In the genomic region with DNA sequence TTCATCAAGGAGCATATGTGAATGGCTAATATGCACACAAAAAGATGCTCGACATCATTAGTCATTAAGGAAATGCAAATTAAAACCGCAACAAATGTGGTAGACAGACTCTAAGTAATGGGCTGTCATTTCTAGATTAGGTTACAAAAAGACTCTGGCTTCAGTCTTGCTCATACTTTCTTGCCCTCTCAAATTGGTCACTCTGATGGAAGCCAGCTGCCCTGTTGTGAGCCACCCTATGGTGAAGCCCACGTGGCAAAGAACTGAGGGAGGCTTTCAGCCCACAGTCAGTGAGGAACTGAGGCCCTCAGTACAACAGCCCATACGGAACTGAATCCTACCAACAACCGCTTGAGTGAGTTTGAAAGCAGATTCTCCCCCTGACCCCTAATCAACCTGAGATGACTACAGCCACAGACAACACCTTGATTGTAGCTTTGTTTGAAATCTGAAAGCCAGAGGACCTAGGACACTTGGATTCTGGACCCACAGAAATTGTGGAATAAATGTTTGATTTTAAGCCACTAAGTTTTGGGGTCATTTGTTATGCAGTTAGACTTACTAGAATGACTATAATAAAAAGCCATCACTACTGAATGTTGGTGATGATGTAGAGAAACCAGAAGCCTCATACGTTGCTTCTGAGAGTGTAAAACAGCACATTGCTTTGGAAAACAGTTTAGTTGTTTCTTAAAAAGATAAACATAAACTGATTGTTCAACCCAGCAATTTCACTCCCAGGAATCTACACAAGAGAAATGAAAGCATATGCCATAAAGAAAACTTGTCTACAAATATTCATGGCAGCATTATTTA, we compare ENCODE assay signal across 8 cellular contexts. TPM values are rescaled to one million over a fixed set of nuclear protein-coding genes. Genes with fewer than 3 reads are reported as not detected.
DNase-seq lines count a peak whose midpoint lies in the region; ATAC-seq lines count a peak whose summit lies in the region.

No MANE protein-coding gene starts in this region.

- peaks cover 15% of the 10 kb centered on the region for H3K4me1 Mint-ChIP-seq in stimulated activated effector memory CD8-positive, alpha-beta T cell treated with anti-CD3 and anti-CD28 coated beads, Interleukin-12 subunit alpha, Interleukin-12 subunit beta, amount 100 ng/mL, for 72 hours

- no peaks in the 10 kb centered on the region for H3K36me3 Mint-ChIP-seq in stimulated activated effector memory CD8-positive, alpha-beta T cell treated with anti-CD3 and anti-CD28 coated beads, Interleukin-12 subunit alpha, Interleukin-12 subunit beta, amount 100 ng/mL, for 72 hours

- H3K27ac Mint-ChIP-seq in stimulated activated effector memory CD8-positive, alpha-beta T cell treated with anti-CD3 and anti-CD28 coated beads, Interleukin-12 subunit alpha, Interleukin-12 subunit beta, amount 100 ng/mL, for 72 hours = no peak overlapping the region

- peak; percentile 3 for DNase-seq in activated T-cell treated with anti-CD3 and anti-CD28 coated beads for 48 hours (ENCODE audit: low read depth)
- no peak for DNase-seq in activated T-cell treated with anti-CD3 and anti-CD28 coated beads for 4 hours
- DNase-seq in NCI-H69 (lab: John Stamatoyannopoulos, UW) = peak; percentile 55
- DNase-seq in stimulated activated effector memory CD8-positive, alpha-beta T cell treated with anti-CD3 and anti-CD28 coated beads, Interleukin-12 subunit alpha, Interleukin-12 subunit beta, amount 100 ng/mL, for 72 hours (ENCODE audit: low spot score in 2 of 2) = peak; percentile 6 to 75
- no peak for DNase-seq in Right ventricle myocardium superior
- no peak for DNase-seq in stimulated activated CD4-positive, alpha-beta T cell treated with anti-CD3 and anti-CD28 coated beads, Interleukin-2, amount 100 ng/mL, for 24 hours
- no peak for DNase-seq in nucleus accumbens (lab: John Stamatoyannopoulos, UW)

- H3K9me3 Mint-ChIP-seq in stimulated activated effector memory CD8-positive, alpha-beta T cell treated with anti-CD3 and anti-CD28 coated beads, Interleukin-12 subunit alpha, Interleukin-12 subunit beta, amount 100 ng/mL, for 72 hours = no peaks in the 10 kb centered on the region

- peak overlapping the region; percentile 14 for H3K4me3 Mint-ChIP-seq in stimulated activated effector memory CD8-positive, alpha-beta T cell treated with anti-CD3 and anti-CD28 coated beads, Interleukin-12 subunit alpha, Interleukin-12 subunit beta, amount 100 ng/mL, for 72 hours

- ATAC-seq in HG02623 (IDR thresholded peaks at IDR 0.05; ENCODE audit: unreplicated experiment) = peak; percentile 94
- peak; percentile 94 for ATAC-seq in stimulated activated effector memory CD8-positive, alpha-beta T cell treated with anti-CD3 and anti-CD28 coated beads, Interleukin-12 subunit alpha, Interleukin-12 subunit beta, amount 100 ng/mL, for 72 hours
- ATAC-seq in Right ventricle myocardium superior (ENCODE audit: poor library complexity) = no peak

- intact Hi-C loops in Right ventricle myocardium superior (cut with DNase I) = no loop called here

RNA-seq across cellular contexts. Expression of gene EHHADH, which starts 45.7 kb away (rescaled TPM):
- 18.7 TPM for total RNA-seq in Right ventricle myocardium superior

RNA-seq across cellular contexts. Expression of gene C3orf70, which starts 55.3 kb away (rescaled TPM):
- total RNA-seq in Right ventricle myocardium superior = 1.5 TPM

Comparison
In these comparisons a context has a peak if more than half of its experiments do, and no peak if none do; other contexts are left out.
1. DNase-seq: peak in activated T-cell treated with anti-CD3 and anti-CD28 coated beads for 48 hours (single experiment), NCI-H69 (single experiment) and stimulated activated effector memory CD8-positive, alpha-beta T cell treated with anti-CD3 and anti-CD28 coated beads, Interleukin-12 subunit alpha, Interleukin-12 subunit beta, amount 100 ng/mL, for 72 hours (2 of 2); none in activated T-cell treated with anti-CD3 and anti-CD28 coated beads for 4 hours (single experiment), Right ventricle myocardium superior (single experiment), stimulated activated CD4-positive, alpha-beta T cell treated with anti-CD3 and anti-CD28 coated beads, Interleukin-2, amount 100 ng/mL, for 24 hours (0 of 2) and nucleus accumbens (0 of 56).